ENCODE assay signal across 11 cellular contexts in genomic region chr20:63854766-63855362, GRCh38. TPM values are rescaled to one million over a fixed set of nuclear protein-coding genes. Genes with fewer than 3 reads are reported as not detected.
DNase-seq lines count a peak whose midpoint lies in the region; ATAC-seq lines count a peak whose summit lies in the region.
"Had no signal": no experiment of that assay in that cellular context is flagged by ENCODE, and none has a peak within 500 bp of the region (broad histone marks: within the 10 kb centered on the region; RNA-seq: fewer than 3 reads in every experiment).

No MANE protein-coding gene starts in this region.

- peaks cover 17% of the 10 kb centered on the region for H3K4me1 ChIP-seq in iPS-15b (ENCODE audit: control insufficient read depth, insufficient read depth, low read length)

- peak overlapping the region; percentile 60 for H3K9ac ChIP-seq in iPS-15b (ENCODE audit: low read depth, low read length)

- DNase-seq in G401 (ENCODE audit: low spot score) (peak; percentile 41), astrocyte of the hippocampus (ENCODE audit: low read depth, low spot score) (peak; percentile 26), sciatic nerve (ENCODE audit: low spot score) (no peak), RKO (ENCODE audit: low spot score) (no peak)
- DNase-seq in stimulated activated CD4-positive, alpha-beta T cell treated with anti-CD3 and anti-CD28 coated beads, Interleukin-2, amount 100 ng/mL, for 48 hours = no peak
- DNase-seq: activated CD4-positive, alpha-beta T cell treated with anti-CD3 and anti-CD28 coated beads for 4 hours; stimulated activated naive B cell treated with anti-CD40 and anti-IgM and Interleukin-4, amounts not matched to agents 10 μg/mL and 1 μg/mL and 100 μg/mL, for 72 hours had no signal

- H3K9me3 ChIP-seq in iPS-15b (ENCODE audit: control insufficient read depth, insufficient read depth, low read length) = no peaks in the 10 kb centered on the region

- no peaks in the 10 kb centered on the region for H3K27me3 ChIP-seq in iPS-15b (ENCODE audit: control insufficient read depth, insufficient read depth, low read length)

- peak overlapping the region; percentile 30 for H3K4me3 ChIP-seq in iPS-15b (ENCODE audit: low read depth, low read length)

- H3K36me3 ChIP-seq in iPS-15b (ENCODE audit: control insufficient read depth, insufficient read depth, low read length) = no peaks in the 10 kb centered on the region

- intact Hi-C loops in sciatic nerve (cut with DNase I) = no loop called here

- in situ Hi-C loops in G401 (cut with HindIII; ENCODE audit: low sequenced_read_pairs) = no loop called here

- peak; percentile 33 for ATAC-seq in sciatic nerve
- ATAC-seq in GM21529 (IDR thresholded peaks at IDR 0.05; ENCODE audit: unreplicated experiment) = no peak
- no peak for ATAC-seq in GM21825 (IDR thresholded peaks at IDR 0.05; ENCODE audit: unreplicated experiment)
- ATAC-seq: stimulated activated naive B cell treated with anti-CD40 and anti-IgM and Interleukin-4, amounts not matched to agents 10 μg/mL and 1 μg/mL and 100 μg/mL, for 72 hours had no signal

RNA-seq across cellular contexts. Expression of gene ABHD16B, which starts 6.4 kb away (rescaled TPM):
- total RNA-seq in G401 (2014; rRNA removed; shearing (Covaris generic)) = 0.74 TPM in 1 of 2 replicates, not detected in the other
- total RNA-seq in sciatic nerve = not detected
- total RNA-seq: osteocyte had no signal

RNA-seq across cellular contexts. Expression of gene TPD52L2, which starts 10.2 kb away (rescaled TPM):
- 129 and 141 TPM in 2 replicates for total RNA-seq in G401 (2014; rRNA removed; shearing (Covaris generic))
- 69.1 TPM for total RNA-seq in sciatic nerve

RNA-seq across cellular contexts. Expression of gene ZBTB46, which starts 23.8 kb away (rescaled TPM):
- total RNA-seq in G401 (2014; rRNA removed; shearing (Covaris generic)) = 39.7 and 42.5 TPM in 2 replicates
- 30.2 TPM for total RNA-seq in sciatic nerve

RNA-seq across cellular contexts. Expression of gene DNAJC5, which starts 40.1 kb away (rescaled TPM):
- 38.6 and 43.6 TPM in 2 replicates for total RNA-seq in G401 (2014; rRNA removed; shearing (Covaris generic))
- 30.1 TPM for total RNA-seq in sciatic nerve

Comparison
In these comparisons a context has a peak if more than half of its experiments do, and no peak if none do; other contexts are left out.
1. DNase-seq: peak in G401 (single experiment) and astrocyte of the hippocampus (single experiment); none in sciatic nerve (single experiment), stimulated activated CD4-positive, alpha-beta T cell treated with anti-CD3 and anti-CD28 coated beads, Interleukin-2, amount 100 ng/mL, for 48 hours (0 of 2) and RKO (single experiment).